1 cellular context compared by ENCODE assay signal in the genomic region with DNA sequence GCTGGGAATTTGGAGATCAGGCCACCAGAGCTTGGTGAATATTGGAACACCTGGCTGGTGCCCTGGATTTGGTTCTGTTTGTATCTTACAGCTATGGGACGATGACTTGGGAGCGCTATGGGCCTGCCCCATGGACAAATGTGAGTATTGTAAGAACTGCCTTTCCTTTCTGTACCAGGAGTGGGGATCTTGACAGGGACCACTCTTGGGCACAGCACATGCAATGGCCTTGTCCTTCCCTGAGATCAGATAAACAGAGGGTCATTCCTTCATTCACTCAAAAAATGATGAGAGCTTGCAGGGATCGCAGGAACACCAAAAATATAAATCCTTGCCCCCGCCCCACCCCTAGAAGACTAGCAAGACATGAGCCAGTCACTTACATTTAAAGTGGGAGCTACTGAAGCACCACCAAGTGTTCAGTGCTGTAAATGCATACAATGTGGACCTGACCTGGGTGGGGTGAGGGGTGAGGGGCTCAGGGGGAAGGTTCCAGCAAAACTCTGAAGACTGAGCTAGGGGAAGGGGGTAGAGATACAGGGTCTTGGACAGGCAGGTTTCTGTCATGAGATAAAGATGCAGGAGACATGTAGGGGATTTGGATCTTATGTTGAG.
TF ChIP-seq lines count a peak whose summit lies in the region.

No MANE protein-coding gene starts in this region.

TF ChIP-seq in GM12878, 131 proteins besides CTCF, POLR2A, EP300 and RAD21:
- TF ChIP-seq SMC3 (IDR thresholded peaks at IDR 0.05; ENCODE audit: borderline replicate concordance, low read length), result peak; percentile 21; the same call in 1 of the 2 replicates
- TF ChIP-seq RELA (IDR thresholded peaks at IDR 0.05; ENCODE audit: borderline replicate concordance, partially characterized antibody), result no peak
- TF ChIP-seq RELB (IDR thresholded peaks at IDR 0.05; ENCODE audit: low read depth), result no peak
